ENCODE assay signal across 18 cellular contexts in genomic region chr3:32127219-32127826, GRCh38. TPM values are rescaled to one million over a fixed set of nuclear protein-coding genes. Genes with fewer than 3 reads are reported as not detected.
DNase-seq lines count a peak whose midpoint lies in the region; ATAC-seq, FAIRE-seq and TF ChIP-seq lines count a peak whose summit lies in the region.
"Had no signal": no experiment of that assay in that cellular context is flagged by ENCODE, and none has a peak within 500 bp of the region (broad histone marks: within the 10 kb centered on the region; RNA-seq: fewer than 3 reads in every experiment).

No MANE protein-coding gene starts in this region.

- no TSS peak for BruUV-seq in HepG2 (replicated peaks; lab: Mats Ljungman, UMichigan)

- DNase-seq in HepG2 (ENCODE audit: low spot score) (no peak), right lobe of liver (no peak), right cardiac atrium (no peak), psoas muscle (no peak), SHP77 treated with DMSO at 0.1 percent for 48 hours (lab: John Stamatoyannopoulos, UW) (no peak), D721Med (ENCODE audit: insufficient read length, low spot score) (no peak)
- DNase-seq: ACHN; BE2C; C1 segment of cervical spinal cord; CD4-positive, CD25-positive, alpha-beta regulatory T cell; CD8-positive, alpha-beta memory T cell; COR-L47; GDM1; GM23248 had no signal

- in situ Hi-C loops in HepG2 (cut with HindIII; ENCODE audit: extremely low pct_ligation_motif_present, low pct_unique_long_range_greater_than_20kb) = no loop called here

- H3K4me3 ChIP-seq in HepG2 (replicated peaks in 1 of 3; ENCODE audit: insufficient read depth in 1 of 3, low read depth in 2 of 3, low read length in 3 of 3) (no peak overlapping the region), right lobe of liver (no peak overlapping the region), right cardiac atrium (ENCODE audit: low read length) (no peak overlapping the region), psoas muscle (no peak overlapping the region)
- H3K4me3 ChIP-seq: GM23248, HAP-1 had no signal

- no peak for TF ChIP-seq RAD21 in HepG2 (CRISPR knock-in tag; IDR thresholded peaks at IDR 0.05)

- intact Hi-C loops in HepG2 (cut with micrococcal nuclease; ENCODE audit: unreplicated experiment) = no loop called here
- intact Hi-C loops in right lobe of liver (cut with DNase I) = no loop called here
- intact Hi-C loops in right cardiac atrium (cut with DNase I) = no loop called here
- intact Hi-C loops in psoas muscle (cut with DNase I) = no loop called here

- H3K36me3 ChIP-seq in HepG2 (replicated peaks in 1 of 2; ENCODE audit: control insufficient read depth in 1 of 2, insufficient read depth in 2 of 2, low read length in 2 of 2) = no peaks in the 10 kb centered on the region
- H3K36me3 ChIP-seq in right lobe of liver = no peaks in the 10 kb centered on the region
- peaks cover 0 to 24% of the 10 kb centered on the region in 2 donors for H3K36me3 ChIP-seq in psoas muscle (ENCODE audit: insufficient read depth in 1 of 2, low read depth in 1 of 2)
- H3K36me3 ChIP-seq: BE2C, HAP-1 had no signal

- H3K27me3 ChIP-seq in HepG2 (ENCODE audit: control insufficient read depth in 1 of 2, insufficient read depth in 2 of 2, low read length in 2 of 2) (no peaks in the 10 kb centered on the region), right lobe of liver (no peaks in the 10 kb centered on the region), right cardiac atrium (ENCODE audit: control insufficient read depth, insufficient read depth) (no peaks in the 10 kb centered on the region), psoas muscle (ENCODE audit: insufficient read depth in 3 of 3, low read length in 2 of 3) (no peaks in the 10 kb centered on the region)
- H3K27me3 ChIP-seq: BE2C had no signal

- H3K4me2 ChIP-seq in HepG2 (ENCODE audit: low read depth, low read length) = no peak overlapping the region

- H3K27ac ChIP-seq in HepG2 (ENCODE audit: extremely low read length, insufficient read depth, low read length) = no peak overlapping the region
- no peak overlapping the region for H3K27ac ChIP-seq in right lobe of liver
- peak overlapping the region; percentile 84 for H3K27ac ChIP-seq in right cardiac atrium (ENCODE audit: low read length)
- peak overlapping the region; percentile 46 for H3K27ac ChIP-seq in psoas muscle
- H3K27ac ChIP-seq: GM23248 had no signal

- WGBS in HepG2 (ENCODE audit: low lambda C conversion rate) = 70% methylated on average over 10 of the region's 10 CpGs
- 67% methylated on average over 9 of the region's 10 CpGs for WGBS in right lobe of liver (ENCODE audit: insufficient coverage, low coverage, low lambda C conversion rate, missing lambda C conversion rate)
- 86% methylated on average over 10 of the region's 10 CpGs for WGBS in right cardiac atrium
- WGBS in psoas muscle, 3 donors = 49 to 58% (median 53%) methylated on average over 10 of the region's 10 CpGs

- H3K9me3 ChIP-seq in HepG2 (ENCODE audit: low read length) = no peaks in the 10 kb centered on the region
- no peaks in the 10 kb centered on the region for H3K9me3 ChIP-seq in right lobe of liver
- no peaks in the 10 kb centered on the region for H3K9me3 ChIP-seq in right cardiac atrium (ENCODE audit: control insufficient read depth, low read length)
- no peaks in the 10 kb centered on the region for H3K9me3 ChIP-seq in psoas muscle
- H3K9me3 ChIP-seq: BE2C, HAP-1 had no signal

- no peaks in the 10 kb centered on the region for H4K20me1 ChIP-seq in HepG2 (ENCODE audit: insufficient read depth, low read length)

- H2AFZ ChIP-seq in HepG2 (ENCODE audit: low read length) = no peak overlapping the region
- H2AFZ ChIP-seq: GM23248 had no signal

- CTCF ChIA-PET in HepG2 (lab: Yijun Ruan, JAX; ENCODE audit: low intra/inter-chr PET ratio, low total read pairs) = no interaction called here

- H3K4me1 ChIP-seq in HepG2 (ENCODE audit: insufficient read depth, low read length) (peaks cover 54% of the 10 kb centered on the region), right lobe of liver (no peaks in the 10 kb centered on the region), right cardiac atrium (ENCODE audit: control insufficient read depth, insufficient read depth, low read length) (peaks cover 9% of the 10 kb centered on the region), psoas muscle (peaks cover 29% of the 10 kb centered on the region)
- H3K4me1 ChIP-seq: BE2C, HAP-1 had no signal

- ATAC-seq in HepG2 (peak; percentile 56), right lobe of liver (no peak), right cardiac atrium (no peak), psoas muscle (peak; percentile 49 to 56 (median 50))

- FAIRE-seq in HepG2 (lab: Jason Lieb, UNC) (no peak), D721Med (lab: Jason Lieb, UNC) (no peak)
- FAIRE-seq: A204.1, GM12892, GM18507 had no signal

- no peak for TF ChIP-seq EP300 in HepG2 (IDR thresholded peaks at IDR 0.05; ENCODE audit: low read depth in 2 of 2, low read length in 2 of 2)
- TF ChIP-seq EP300 in HepG2 (CRISPR knock-in tag; IDR thresholded peaks at IDR 0.05; ENCODE audit: borderline replicate concordance) = no peak

- POLR2A ChIA-PET in HepG2 (lab: Yijun Ruan, JAX) = no interaction called here

- no peak for TF ChIP-seq POLR2A in HepG2 (IDR thresholded peaks at IDR 0.05; ENCODE audit: insufficient read depth in 1 of 2, low read depth in 2 of 2, low read length in 2 of 2)
- TF ChIP-seq POLR2A in right lobe of liver (IDR thresholded peaks at IDR 0.05) = no peak

- no peaks in the 10 kb centered on the region for H3K79me2 ChIP-seq in HepG2 (ENCODE audit: insufficient read depth, low read length)

- H3K9ac ChIP-seq in HepG2 (ENCODE audit: insufficient read depth, low read depth, low read length) = no peak overlapping the region
- H3K9ac ChIP-seq: GM23248 had no signal

- no peak for TF ChIP-seq CTCF in HepG2 (CRISPR knock-in tag; IDR thresholded peaks at IDR 0.05)
- no peak for TF ChIP-seq CTCF in right lobe of liver (IDR thresholded peaks at IDR 0.05)
- no peak for TF ChIP-seq CTCF in psoas muscle (IDR thresholded peaks at IDR 0.05)
- no peak for TF ChIP-seq CTCF in D721Med (IDR thresholded peaks at IDR 0.05; ENCODE audit: insufficient read depth, missing control alignments)

TF ChIP-seq in HepG2, 621 proteins besides CTCF, POLR2A, EP300 and RAD21 (continues in another document):
- no peak for TF ChIP-seq ZHX1 (CRISPR knock-in tag; IDR thresholded peaks at IDR 0.05; ENCODE audit: low read depth)

RNA-seq across cellular contexts. Expression of gene GPD1L, which starts 20.9 kb away (rescaled TPM):
- total RNA-seq in HepG2 (2016; rRNA removed; fragmentation: Illumina TruSeq; extraction: Trizol) (13.7 and 20.1 TPM in 2 replicates), right lobe of liver (1 to 10 TPM; 1.5 to 3.3 (median 2.6) TPM), right cardiac atrium (100 to 1,000 TPM; 292 to 364 (median 321) TPM), psoas muscle (100 to 1,000 TPM in 3 of 4 donors, 10 to 100 TPM in 1; 99.4 to 135 (median 128) TPM)
- 1.3 and 3.3 TPM in 2 replicates for total RNA-seq in HepG2 (2016; cell fraction: cytosol; rRNA removed; fragmentation: Illumina TruSeq; extraction: Trizol; ENCODE audit: low read depth)
- 13.6 and 21.2 TPM in 2 replicates for total RNA-seq in HepG2 (2016; cell fraction: insoluble cytoplasmic fraction; rRNA removed; fragmentation: Illumina TruSeq; extraction: Trizol)
- total RNA-seq in HepG2 (2016; cell fraction: membrane; rRNA removed; fragmentation: Illumina TruSeq; extraction: Trizol) = 5.5 and 5.8 TPM in 2 replicates
- 8.4 and 8.6 TPM in 2 replicates for total RNA-seq in HepG2 (2016; cell fraction: nucleus; rRNA removed; fragmentation: Illumina TruSeq; extraction: Trizol)
- polyA plus RNA-seq in HepG2 (2011; rRNA removed) (4.0 and 4.9 TPM in 2 replicates), right cardiac atrium (139 TPM), psoas muscle (100 to 1,000 TPM in 1 of 3 donors, 10 to 100 TPM in 2; 28.2 to 101 (median 90.5) TPM)
- 2.8 and 4.0 TPM in 2 replicates for polyA plus RNA-seq in HepG2 (2011; cell fraction: cytosol; rRNA removed)
- 2.0 and 3.7 TPM in 2 replicates for polyA plus RNA-seq in HepG2 (2011; cell fraction: nucleus; rRNA removed)
- polyA plus RNA-seq in HepG2 (2012) = 4.3 and 6.1 TPM in 2 replicates
- 0.65 and 0.78 TPM in 2 replicates for polyA plus RNA-seq in HepG2 (2016; cell fraction: cytosol; fragmentation: Illumina TruSeq; extraction: Trizol; ENCODE audit: low read depth)
- polyA plus RNA-seq in HepG2 (2016; cell fraction: insoluble cytoplasmic fraction; fragmentation: Illumina TruSeq; extraction: Trizol; ENCODE audit: low read depth) = 15.6 and 16.7 TPM in 2 replicates
- polyA plus RNA-seq in HepG2 (2016; cell fraction: membrane; fragmentation: Illumina TruSeq; extraction: Trizol; ENCODE audit: low read depth) = 2.3 and 2.4 TPM in 2 replicates
- 7.8 and 8.2 TPM in 2 replicates for polyA plus RNA-seq in HepG2 (2016; cell fraction: nucleus; fragmentation: Illumina TruSeq; extraction: Trizol; ENCODE audit: insufficient read depth, low read depth)
- 4.9 and 19.8 TPM in 2 replicates for polyA minus RNA-seq in HepG2 (2011; rRNA and poly(A)+ RNA removed; ENCODE audit: low replicate concordance)
- 3.4 and 3.9 TPM in 2 replicates for polyA minus RNA-seq in HepG2 (2011; cell fraction: cytosol; rRNA and poly(A)+ RNA removed)
- 2.7 and 4.0 TPM in 2 replicates for polyA minus RNA-seq in HepG2 (2011; cell fraction: nucleus; rRNA and poly(A)+ RNA removed)

Comparison
In these comparisons a context has a peak if more than half of its experiments do, and no peak if none do; other contexts are left out.
1. ATAC-seq: peak in HepG2 (single experiment) and psoas muscle (4 of 4); none in right lobe of liver (0 of 4) and right cardiac atrium (0 of 2).
2. H3K27ac ChIP-seq: peak in right cardiac atrium (single experiment) and psoas muscle (single experiment); none in HepG2 (single experiment) and right lobe of liver (0 of 3).